27 cellular contexts compared by ENCODE assay signal in genomic region chr2:54540194-54540593, GRCh38.
"Had no signal": no experiment of that assay in that cellular context is flagged by ENCODE, and none has a peak within 500 bp of the region (broad histone marks: within the 10 kb centered on the region; RNA-seq: fewer than 3 reads in every experiment).

No MANE protein-coding gene starts in this region.

- H3K27me3 ChIP-seq: brain microvascular endothelial cell, esophagus squamous epithelium, gastroesophageal sphincter, neutrophil, uterus had no signal

- H3K9me3 ChIP-seq: esophagus squamous epithelium, gastroesophageal sphincter, neutrophil, uterus had no signal

- H3K36me3 ChIP-seq: esophagus squamous epithelium, neutrophil, uterus had no signal

- ATAC-seq: gastroesophageal sphincter; left colon; sciatic nerve; stimulated activated effector memory CD8-positive, alpha-beta T cell treated with anti-CD3 and anti-CD28 coated beads, Interleukin-12 subunit alpha, Interleukin-12 subunit beta, amount 100 ng/mL, for 72 hours had no signal

- H3K4me1 ChIP-seq: uterus had no signal

- H3K4me3 ChIP-seq: esophagus squamous epithelium, gastroesophageal sphincter, skin epidermis, uterus had no signal

- DNase-seq: activated CD4-positive, alpha-beta memory T cell treated with anti-CD3 and anti-CD28 coated beads for 36 hours; activated CD4-positive, alpha-beta T cell treated with anti-CD3 and anti-CD28 coated beads, Interleukin-2, amount 10 ng/mL, durations not matched to agents 24 days and 14 days; activated CD4-positive, CD25-positive, alpha-beta regulatory T cell treated with anti-CD3 and anti-CD28 coated beads, Interleukin-2, amount 50 U/mL, for 72 hours; activated CD8-positive, alpha-beta memory T cell treated with anti-CD3 and anti-CD28 coated beads, Interleukin-2, amount 50 U/mL, for 4 hours; activated gamma-delta T cell; activated naive CD4-positive, alpha-beta T cell treated with anti-CD3 and anti-CD28 coated beads, Interleukin-2, amount 10 ng/mL, durations not matched to agents 7 days and 5 days; activated naive CD8-positive, alpha-beta T cell treated with anti-CD3 and anti-CD28 coated beads, Interleukin-2, amount 10 ng/mL, durations not matched to agents 7 days and 5 days; activated T-cell treated with anti-CD3 and anti-CD28 coated beads, Interleukin-2, amount 50 U/mL, for 24 hours; brain microvascular endothelial cell; caudate nucleus; cortex of kidney; esophagus squamous epithelium; hippocampal formation; left colon; naive B cell; nephron progenitor cell; retina; stimulated activated CD4-positive, alpha-beta T cell treated with anti-CD3 and anti-CD28 coated beads, Interleukin-4, amount 100 ng/mL, for 24 hours; substantia nigra; T-helper 1 cell; uterus had no signal

- H3K27ac ChIP-seq: brain microvascular endothelial cell, esophagus squamous epithelium, neutrophil, skin epidermis, uterus, VCaP had no signal
